Comparison of ENCODE assay signal across 18 cellular contexts in the genomic region with DNA sequence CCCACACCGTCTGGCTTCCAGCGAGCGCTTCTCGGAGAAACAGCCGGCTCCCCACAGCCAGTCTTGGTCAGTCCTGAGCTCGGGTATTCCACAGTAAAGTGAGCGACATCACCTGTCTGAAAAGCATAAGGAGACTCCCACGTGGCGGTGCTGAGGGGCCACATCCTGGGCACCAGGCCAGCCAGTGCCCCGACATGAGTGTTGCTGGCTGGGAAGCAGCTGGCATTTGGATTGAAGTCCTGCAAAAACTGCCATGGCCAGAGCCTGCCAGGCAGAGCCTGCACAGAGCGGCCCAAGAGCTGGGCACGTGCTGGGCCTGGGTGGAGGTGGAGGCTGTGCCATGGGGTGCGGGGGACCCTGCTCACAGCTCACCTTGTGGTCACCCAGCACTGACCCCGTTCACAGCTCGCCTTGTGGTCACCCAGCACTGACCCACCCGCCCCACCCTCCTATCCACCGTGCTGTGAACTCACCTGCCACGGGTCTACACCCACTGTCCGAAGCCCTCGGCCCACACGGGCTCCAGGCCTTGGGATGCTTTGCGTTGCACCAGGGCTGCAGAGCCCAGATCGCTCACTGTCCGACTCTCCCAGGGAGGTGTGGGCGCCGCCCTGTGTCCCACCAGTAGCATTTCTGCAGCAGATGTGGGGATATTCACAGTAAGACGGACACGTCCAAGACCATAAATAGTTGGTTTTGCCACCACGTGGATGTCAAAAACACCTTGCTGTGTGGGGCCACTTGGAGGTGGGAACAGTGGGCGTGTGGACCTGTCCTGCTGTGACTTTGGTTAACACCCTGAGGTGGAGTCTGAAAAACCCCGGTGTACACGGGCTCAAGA.
"Had no signal": no experiment of that assay in that cellular context is flagged by ENCODE, and none has a peak within 500 bp of the region (broad histone marks: within the 10 kb centered on the region; RNA-seq: fewer than 3 reads in every experiment).

No MANE protein-coding gene starts in this region.

- DNase-seq: activated CD4-positive, alpha-beta T cell treated with anti-CD3 and anti-CD28 coated beads, Interleukin-2, amount 10 ng/mL, durations not matched to agents 24 days and 14 days; activated CD4-positive, CD25-positive, alpha-beta regulatory T cell; activated naive CD4-positive, alpha-beta T cell treated with anti-CD3 and anti-CD28 coated beads for 36 hours; activated naive CD8-positive, alpha-beta T cell treated with anti-CD3 and anti-CD28 coated beads, Interleukin-2, amount 50 U/mL, for 24 hours; dorsolateral prefrontal cortex; endodermal cell; erythroblast; gastrocnemius medialis; left colon; mesenchymal stem cell; natural killer cell; stimulated activated CD4-positive, alpha-beta T cell treated with anti-CD3 and anti-CD28 coated beads, Interleukin-15, amount 100 ng/mL, for 24 hours; stimulated activated CD4-positive, alpha-beta T cell treated with anti-CD3 and anti-CD28 coated beads, Interleukin-4, amount 100 ng/mL, for 1 hour; stimulated activated naive CD4-positive, alpha-beta T cell; trophoblast cell had no signal

- H3K4me3 Mint-ChIP-seq: activated CD4-positive, alpha-beta T cell treated with anti-CD3 and anti-CD28 coated beads, Interleukin-2, amount 10 ng/mL, durations not matched to agents 24 days and 14 days; activated naive CD4-positive, alpha-beta T cell treated with anti-CD3 and anti-CD28 coated beads for 36 hours; activated naive CD8-positive, alpha-beta T cell treated with anti-CD3 and anti-CD28 coated beads, Interleukin-2, amount 50 U/mL, for 24 hours; endodermal cell; natural killer cell; T-helper 2 cell treated with Interferon-gamma antibody and Interleukin-4, amounts not matched to agents 5 μg/mL and 100 μg/mL, for 36 hours had no signal

- H3K4me3 ChIP-seq: dorsolateral prefrontal cortex, gastrocnemius medialis, skin epidermis had no signal

- H3K9me3 Mint-ChIP-seq: activated CD4-positive, alpha-beta T cell treated with anti-CD3 and anti-CD28 coated beads, Interleukin-2, amount 10 ng/mL, durations not matched to agents 24 days and 14 days; activated naive CD8-positive, alpha-beta T cell treated with anti-CD3 and anti-CD28 coated beads, Interleukin-2, amount 50 U/mL, for 24 hours; activated T-helper 2 cell treated with anti-CD3 and anti-CD28 coated beads, Interferon-gamma antibody, Interleukin-2, Interleukin-4, amounts not matched to agents 10 μg/mL and 5 μg/mL and 100 μg/mL, durations not matched to agents 14 hours and 24 hours and 36 hours; natural killer cell; T-helper 2 cell treated with Interferon-gamma antibody and Interleukin-4, amounts not matched to agents 5 μg/mL and 100 μg/mL, for 36 hours had no signal

- H3K36me3 Mint-ChIP-seq: natural killer cell had no signal

- H3K27ac Mint-ChIP-seq: activated CD4-positive, alpha-beta T cell treated with anti-CD3 and anti-CD28 coated beads, Interleukin-2, amount 10 ng/mL, durations not matched to agents 24 days and 14 days; activated naive CD4-positive, alpha-beta T cell treated with anti-CD3 and anti-CD28 coated beads for 36 hours; activated naive CD8-positive, alpha-beta T cell treated with anti-CD3 and anti-CD28 coated beads, Interleukin-2, amount 50 U/mL, for 24 hours; activated T-helper 2 cell treated with anti-CD3 and anti-CD28 coated beads, Interferon-gamma antibody, Interleukin-2, Interleukin-4, amounts not matched to agents 10 μg/mL and 5 μg/mL and 100 μg/mL, durations not matched to agents 14 hours and 24 hours and 36 hours; endodermal cell; natural killer cell; T-helper 2 cell treated with Interferon-gamma antibody and Interleukin-4, amounts not matched to agents 5 μg/mL and 100 μg/mL, for 36 hours had no signal

- H3K27me3 ChIP-seq: dorsolateral prefrontal cortex, gastrocnemius medialis had no signal

- H3K9me3 ChIP-seq: gastrocnemius medialis had no signal

- H3K27me3 Mint-ChIP-seq: activated CD4-positive, alpha-beta T cell treated with anti-CD3 and anti-CD28 coated beads, Interleukin-2, amount 10 ng/mL, durations not matched to agents 24 days and 14 days; activated naive CD8-positive, alpha-beta T cell treated with anti-CD3 and anti-CD28 coated beads, Interleukin-2, amount 50 U/mL, for 24 hours had no signal

- H3K27ac ChIP-seq: gastrocnemius medialis, skin epidermis had no signal

- ATAC-seq: activated naive CD8-positive, alpha-beta T cell treated with anti-CD3 and anti-CD28 coated beads, Interleukin-2, amount 50 U/mL, for 24 hours; gastrocnemius medialis; left colon; natural killer cell had no signal

- H3K4me1 Mint-ChIP-seq: activated CD4-positive, alpha-beta T cell treated with anti-CD3 and anti-CD28 coated beads, Interleukin-2, amount 10 ng/mL, durations not matched to agents 24 days and 14 days; activated naive CD8-positive, alpha-beta T cell treated with anti-CD3 and anti-CD28 coated beads, Interleukin-2, amount 50 U/mL, for 24 hours; endodermal cell; natural killer cell had no signal
